Comparison of ENCODE assay signal across 14 cellular contexts in genomic region chr1:47658161-47658920, GRCh38.
DNase-seq lines count a peak whose midpoint lies in the region; ATAC-seq and TF ChIP-seq lines count a peak whose summit lies in the region.
"Had no signal": no experiment of that assay in that cellular context is flagged by ENCODE, and none has a peak within 500 bp of the region (broad histone marks: within the 10 kb centered on the region; RNA-seq: fewer than 3 reads in every experiment).

No MANE protein-coding gene starts in this region.

- H3K27me3 ChIP-seq in H9 (ENCODE audit: insufficient read depth, low read length): no peaks in the 10 kb centered on the region; the same call in 1 of the 2 replicates
- no peaks in the 10 kb centered on the region for H3K27me3 ChIP-seq in tibial artery

- H3K14ac ChIP-seq in H9 (ENCODE audit: insufficient read depth, low read length): no peak overlapping the region

- no peak overlapping the region for H4K91ac ChIP-seq in H9 (ENCODE audit: insufficient read length, low read depth, low read length)

- H3K9me3 Mint-ChIP-seq in H9 (no peaks in the 10 kb centered on the region), osteocyte (ENCODE audit: unreplicated experiment) (no peaks in the 10 kb centered on the region), immature natural killer cell (no peaks in the 10 kb centered on the region)

- H3K27ac ChIP-seq in H9 (ENCODE audit: insufficient read length, low read depth, low read length) (no peak overlapping the region), tibial artery (peak overlapping the region; percentile 90 to 93)
- H3K27ac ChIP-seq: C4-2B, GM23248, HL-60 had no signal

- H4K8ac ChIP-seq in H9 (replicated peaks; ENCODE audit: insufficient read length, low read depth, low read length): no peak overlapping the region

- H3K56ac ChIP-seq in H9 (ENCODE audit: insufficient read length, low read depth, low read length): no peak overlapping the region

- H2BK20ac ChIP-seq in H9 (ENCODE audit: low read depth, low read length, poor library complexity, severe bottlenecking): no peak overlapping the region

- no peak overlapping the region for H3K4ac ChIP-seq in H9 (ENCODE audit: low read depth, low read length)

- peaks cover 79% of the 10 kb centered on the region for H3K27me3 Mint-ChIP-seq in H9 (ENCODE audit: low read depth)
- H3K27me3 Mint-ChIP-seq in osteocyte (ENCODE audit: unreplicated experiment): peaks cover 4% of the 10 kb centered on the region
- peaks cover 0 to 7% (median 2%) of the 10 kb centered on the region in 3 donors for H3K27me3 Mint-ChIP-seq in immature natural killer cell (ENCODE audit: low read depth in 3 of 3)

- intact Hi-C loops in tibial artery (cut with DNase I; ENCODE audit: low total_unique reads): no loop called here

- no peaks in the 10 kb centered on the region for H3K79me1 ChIP-seq in H9 (ENCODE audit: insufficient read depth, low read depth, low read length, poor library complexity, severe bottlenecking)

- H3K4me1 ChIP-seq in H9 (ENCODE audit: insufficient read depth, low read length): 0 out of 2 replicates have a peak, but pooled peaks cover 2% of the 10 kb centered on the region
- peaks cover 0 to 63% (median 42%) of the 10 kb centered on the region in 4 donors for H3K4me1 ChIP-seq in tibial artery

- H3K4me2 ChIP-seq in H9 (ENCODE audit: insufficient read depth, insufficient read length, low read length): no peak overlapping the region

- H2AFZ ChIP-seq in H9 (ENCODE audit: low read length): no peak overlapping the region
- H2AFZ ChIP-seq: GM23248 had no signal

- H3T11ph ChIP-seq in H9 (ENCODE audit: low read length): no peak overlapping the region

- no peak overlapping the region for H2AK5ac ChIP-seq in H9 (ENCODE audit: insufficient read length, low read length)

- no peak overlapping the region for H4K5ac ChIP-seq in H9 (ENCODE audit: insufficient read length, low read depth, low read length)

- H3K23ac ChIP-seq in H9 (ENCODE audit: insufficient read length, low read depth, low read length): no peak overlapping the region

- H3K4me3 Mint-ChIP-seq in H9: no peak overlapping the region
- H3K4me3 Mint-ChIP-seq in osteocyte (ENCODE audit: unreplicated experiment): no peak overlapping the region
- no peak overlapping the region for H3K4me3 Mint-ChIP-seq in immature natural killer cell

- no peaks in the 10 kb centered on the region for H3K79me2 ChIP-seq in H9 (ENCODE audit: insufficient read depth, low read length)

- no peaks in the 10 kb centered on the region for H3K23me2 ChIP-seq in H9 (ENCODE audit: insufficient read length, low read depth, low read length, poor library complexity, severe bottlenecking)

- no peak overlapping the region for H3K4me3 ChIP-seq in tibial artery
- H3K4me3 ChIP-seq: GM23248 had no signal

- H3K36me3 Mint-ChIP-seq in H9 (ENCODE audit: insufficient read depth in 1 of 3, low read depth in 3 of 3) (no peaks in the 10 kb centered on the region), osteocyte (ENCODE audit: unreplicated experiment) (no peaks in the 10 kb centered on the region), immature natural killer cell (no peaks in the 10 kb centered on the region)

- ATAC-seq in HG03135 (IDR thresholded peaks at IDR 0.05; ENCODE audit: unreplicated experiment): no peak
- ATAC-seq: HCT116 had no signal

- no peak overlapping the region for H3K18ac ChIP-seq in H9 (ENCODE audit: insufficient read length, low read depth, low read length)

- no peak overlapping the region for H3K27ac Mint-ChIP-seq in H9
- no peak overlapping the region for H3K27ac Mint-ChIP-seq in osteocyte (ENCODE audit: unreplicated experiment)
- H3K27ac Mint-ChIP-seq in immature natural killer cell: no peak overlapping the region

- H2BK120ac ChIP-seq in H9 (ENCODE audit: low read depth, low read length, poor library complexity, severe bottlenecking): no peak overlapping the region

- no peaks in the 10 kb centered on the region for H4K20me1 ChIP-seq in H9 (ENCODE audit: control insufficient read depth, insufficient read depth, insufficient read length)

- no peak overlapping the region for H2BK15ac ChIP-seq in H9 (ENCODE audit: low read depth, low read length)

- peak; percentile 8 for DNase-seq in H9
- peak; percentile 31 for DNase-seq in ecto neural progenitor cell (ENCODE audit: low spot score)
- peak; percentile 51 for DNase-seq in osteocyte (ENCODE audit: extremely low spot score, unreplicated experiment)
- DNase-seq in tibial artery: peak; percentile 20 to 46
- no peak for DNase-seq in immature natural killer cell
- no peak for DNase-seq in activated CD4-positive, CD25-positive, alpha-beta regulatory T cell (lab: John Stamatoyannopoulos, UW)
- DNase-seq: GF-D8, GM23248, NCI-H187, NCI-H526 treated with DMSO at 0.1 percent for 48 hours had no signal

- H2BK5ac ChIP-seq in H9 (ENCODE audit: insufficient read length, low read length): no peak overlapping the region

- H2BK12ac ChIP-seq in H9 (ENCODE audit: insufficient read length, low read depth, low read length): no peak overlapping the region

- no peak overlapping the region for H3K9ac ChIP-seq in H9 (ENCODE audit: extremely low read depth, insufficient read length, low read length)
- H3K9ac ChIP-seq: GM23248 had no signal

- H3K9me3 ChIP-seq in H9 (ENCODE audit: control insufficient read depth, low read depth, low read length): no peaks in the 10 kb centered on the region
- no peaks in the 10 kb centered on the region for H3K9me3 ChIP-seq in tibial artery

- no peaks in the 10 kb centered on the region for H3K36me3 ChIP-seq in tibial artery

- 0 out of 4 replicates have a peak, but pooled peaks cover 0 to 4% of the 10 kb centered on the region in 2 experiments for H3K4me1 Mint-ChIP-seq in H9
- H3K4me1 Mint-ChIP-seq in osteocyte (ENCODE audit: unreplicated experiment): peaks cover 18% of the 10 kb centered on the region
- H3K4me1 Mint-ChIP-seq in immature natural killer cell: no peaks in the 10 kb centered on the region

- no peak for TF ChIP-seq CTCF in H9 (conservative IDR thresholded peaks at IDR 0.05)
- no peak for TF ChIP-seq CTCF in osteocyte (IDR thresholded peaks at IDR 0.05)
- no peak for TF ChIP-seq CTCF in tibial artery (IDR thresholded peaks at IDR 0.05)

- WGBS in H9 (ENCODE audit: extremely low coverage, insufficient read length, low lambda C conversion rate): no CpG with 5 or more reads among the region's 9 CpGs

Comparison
In these comparisons a context has a peak if more than half of its experiments do, and no peak if none do; other contexts are left out.
1. DNase-seq: peak in H9 (single experiment), ecto neural progenitor cell (single experiment), osteocyte (single experiment) and tibial artery (2 of 2); none in immature natural killer cell (0 of 3) and activated CD4-positive, CD25-positive, alpha-beta regulatory T cell (0 of 4).